In genomic region chr3:146314871-146315270, GRCh38 we compare ENCODE assay signal across 23 cellular contexts.
DNase-seq lines count a peak whose midpoint lies in the region; ATAC-seq, FAIRE-seq and TF ChIP-seq lines count a peak whose summit lies in the region.
"Had no signal": no experiment of that assay in that cellular context is flagged by ENCODE, and none has a peak within 500 bp of the region (broad histone marks: within the 10 kb centered on the region; RNA-seq: fewer than 3 reads in every experiment).

No MANE protein-coding gene starts in this region.

- no peaks in the 10 kb centered on the region for H3K9me3 ChIP-seq in GM23248 (ENCODE audit: low read depth)

- H3K36me3 Mint-ChIP-seq in osteocyte (ENCODE audit: unreplicated experiment), result no peaks in the 10 kb centered on the region
- H3K36me3 Mint-ChIP-seq: CD8-positive, alpha-beta T cell had no signal

- DNase-seq in GM23248 (no peak), astrocyte of the hippocampus (ENCODE audit: low read depth, low spot score) (peak; percentile 12), fibroblast of peridontal ligament (ENCODE audit: extremely low read depth) (peak; percentile 24), osteocyte (ENCODE audit: extremely low spot score, unreplicated experiment) (no peak), H54 (ENCODE audit: insufficient read length, low spot score) (no peak)
- no peak for DNase-seq in activated CD8-positive, alpha-beta memory T cell treated with anti-CD3 and anti-CD28 coated beads, Interleukin-2, amount 50 U/mL, for 4 hours
- DNase-seq: CD8-positive, alpha-beta T cell; H7; MV-4-11; NCI-H1694 treated with DMSO at 0.1 percent for 48 hours; NCI-H510A; NCI-H748 treated with DMSO at 0.1 percent for 48 hours; NK-92 treated with Interleukin-12 subunit alpha and Interleukin-12 subunit beta, amount 100 ng/mL, for 24 hours; SIG-M5 had no signal

- H3K36me3 ChIP-seq in GM23248 (ENCODE audit: low read depth), result no peaks in the 10 kb centered on the region
- H3K36me3 ChIP-seq: BLaER1 treated with 17β-estradiol and CSF1 and Interleukin-3, amounts not matched to agents 10 nM and 100 nM had no signal

- ATAC-seq in HG02840 (IDR thresholded peaks at IDR 0.05; ENCODE audit: low FRiP score, unreplicated experiment), result no peak
- no peak for ATAC-seq in GM19467 (IDR thresholded peaks at IDR 0.05; ENCODE audit: unreplicated experiment)
- ATAC-seq: A549; CD8-positive, alpha-beta T cell; K562; SK-N-SH treated with all-trans-retinoic acid at 6 μM for 48 hours had no signal

- peaks cover 22% of the 10 kb centered on the region for H3F3A ChIP-seq in GM23248 (ENCODE audit: insufficient read depth)

- no peaks in the 10 kb centered on the region for H3K27me3 ChIP-seq in GM23248 (replicated peaks; ENCODE audit: insufficient read depth)
- H3K27me3 ChIP-seq: BLaER1 treated with 17β-estradiol and CSF1 and Interleukin-3, amounts not matched to agents 10 nM and 100 nM had no signal

- in situ Hi-C loops in GM23248 (cut with MboI), result no loop called here

- no peak overlapping the region; the same call in 1 of the 2 replicates for H3K4me3 ChIP-seq in GM23248
- H3K4me3 ChIP-seq: A549; BLaER1 treated with 17β-estradiol and CSF1 and Interleukin-3, amounts not matched to agents 10 nM and 100 nM; K562 had no signal

- peak overlapping the region; percentile 86 for H3K27ac Mint-ChIP-seq in osteocyte (ENCODE audit: unreplicated experiment)
- H3K27ac Mint-ChIP-seq: CD8-positive, alpha-beta T cell had no signal

- 0 out of 2 replicates have a peak overlapping the region, but pooled peaks have one; percentile 5 for H2AFZ ChIP-seq in GM23248

- no peak for TF ChIP-seq CTCF in osteocyte (IDR thresholded peaks at IDR 0.05)

- H3K27me3 Mint-ChIP-seq in osteocyte (ENCODE audit: unreplicated experiment), result no peaks in the 10 kb centered on the region

- TF ChIP-seq POLR2A in H54 (IDR thresholded peaks at IDR 0.05; ENCODE audit: low read depth, low read length), result no peak

- H3K79me2 ChIP-seq in GM23248 (ENCODE audit: insufficient read depth), result no peaks in the 10 kb centered on the region

- peak overlapping the region; percentile 69 for H3K4me2 ChIP-seq in GM23248 (ENCODE audit: unreplicated experiment)
- H3K4me2 ChIP-seq: BLaER1 treated with 17β-estradiol and CSF1 and Interleukin-3, amounts not matched to agents 10 nM and 100 nM had no signal

- peak overlapping the region; percentile 33 for H3K4me3 Mint-ChIP-seq in osteocyte (ENCODE audit: unreplicated experiment)
- H3K4me3 Mint-ChIP-seq: CD8-positive, alpha-beta T cell had no signal

- H3K9ac ChIP-seq in GM23248, result no peak overlapping the region
- H3K9ac ChIP-seq: BLaER1 treated with 17β-estradiol and CSF1 and Interleukin-3, amounts not matched to agents 10 nM and 100 nM had no signal

- FAIRE-seq in H54 (lab: Jason Lieb, UNC), result no peak
- FAIRE-seq: D721Med, GM12892, GM18507, K562 had no signal

- H3K4me1 ChIP-seq in GM23248 (ENCODE audit: insufficient read depth), result peaks cover 32% of the 10 kb centered on the region
- H3K4me1 ChIP-seq: BLaER1 treated with 17β-estradiol and CSF1 and Interleukin-3, amounts not matched to agents 10 nM and 100 nM had no signal

- H3K27ac ChIP-seq in GM23248, result peak overlapping the region; percentile 81
- H3K27ac ChIP-seq: BLaER1 treated with 17β-estradiol and CSF1 and Interleukin-3, amounts not matched to agents 10 nM and 100 nM had no signal

- H3K9me3 Mint-ChIP-seq in osteocyte (ENCODE audit: unreplicated experiment), result peaks cover 21% of the 10 kb centered on the region

- peaks cover 33% of the 10 kb centered on the region for H3K4me1 Mint-ChIP-seq in osteocyte (ENCODE audit: unreplicated experiment)

- no peaks in the 10 kb centered on the region for H3K9me2 ChIP-seq in GM23248 (ENCODE audit: insufficient read depth)

- no peaks in the 10 kb centered on the region for H4K20me1 ChIP-seq in GM23248 (ENCODE audit: insufficient read depth)
- H4K20me1 ChIP-seq: BLaER1 treated with 17β-estradiol and CSF1 and Interleukin-3, amounts not matched to agents 10 nM and 100 nM had no signal

Comparison
In these comparisons a context has a peak if more than half of its experiments do, and no peak if none do; other contexts are left out.
1. DNase-seq: peak in astrocyte of the hippocampus (single experiment) and fibroblast of peridontal ligament (single experiment); none in GM23248 (single experiment), osteocyte (single experiment), H54 (single experiment) and activated CD8-positive, alpha-beta memory T cell treated with anti-CD3 and anti-CD28 coated beads, Interleukin-2, amount 50 U/mL, for 4 hours (single experiment).